In the genomic region with DNA sequence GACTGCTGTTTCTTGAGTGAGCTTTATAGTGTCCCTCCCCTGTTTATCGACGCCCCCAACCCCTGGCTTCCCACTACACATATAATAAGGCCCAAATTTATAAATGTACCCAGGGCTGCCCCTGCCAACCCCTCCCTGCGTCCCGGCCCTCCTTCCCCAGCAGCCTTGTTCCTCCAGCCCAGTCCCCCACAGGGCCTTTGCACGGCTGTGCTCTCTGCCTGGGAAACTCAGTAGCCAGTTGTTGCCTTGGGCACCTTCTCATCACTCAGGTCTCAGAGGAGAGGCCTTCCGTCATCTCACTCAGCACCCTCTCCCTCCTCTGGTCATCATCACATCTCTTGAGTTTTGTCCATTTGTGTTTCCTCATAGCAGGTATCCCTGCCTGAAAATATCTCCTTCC, we compare ENCODE assay signal across 25 cellular contexts. TPM values are rescaled to one million over a fixed set of nuclear protein-coding genes. Genes with fewer than 3 reads are reported as not detected.
DNase-seq lines count a peak whose midpoint lies in the region; ATAC-seq and TF ChIP-seq lines count a peak whose summit lies in the region.
"Had no signal": no experiment of that assay in that cellular context is flagged by ENCODE, and none has a peak within 500 bp of the region (broad histone marks: within the 10 kb centered on the region; RNA-seq: fewer than 3 reads in every experiment).

No MANE protein-coding gene starts in this region.

- H3K27ac ChIP-seq in HEK293 (ENCODE audit: extremely low read depth, low read depth, low read length) (no peak overlapping the region), VCaP (peak overlapping the region; percentile 60; the same call in 1 of the 2 replicates), SJCRH30 (no peak overlapping the region)
- H3K27ac ChIP-seq: BLaER1 had no signal

- H3K36me3 Mint-ChIP-seq in brain = no peaks in the 10 kb centered on the region
- no peaks in the 10 kb centered on the region for H3K36me3 Mint-ChIP-seq in glutamatergic neuron (ENCODE audit: unreplicated experiment)
- H3K36me3 Mint-ChIP-seq: CD14-positive monocyte; CD4-positive, alpha-beta memory T cell; CD4-positive, CD25-positive, alpha-beta regulatory T cell; CD8-positive, alpha-beta memory T cell had no signal

- peaks cover 11% of the 10 kb centered on the region for H3K27me3 Mint-ChIP-seq in brain
- peaks cover 5% of the 10 kb centered on the region for H3K27me3 Mint-ChIP-seq in glutamatergic neuron (ENCODE audit: unreplicated experiment)

- H3K36me3 ChIP-seq in HEK293 (ENCODE audit: control insufficient read depth in 2 of 2, insufficient read depth in 1 of 2, low read length in 2 of 2) (no peaks in the 10 kb centered on the region), SJCRH30 (no peaks in the 10 kb centered on the region)
- H3K36me3 ChIP-seq: BE2C, BLaER1 had no signal

- peaks cover 31% of the 10 kb centered on the region for H3K27me3 ChIP-seq in SJCRH30
- H3K27me3 ChIP-seq: BE2C had no signal

- ATAC-seq in GM21423 (IDR thresholded peaks at IDR 0.05; ENCODE audit: unreplicated experiment) = no peak
- ATAC-seq in HG03520 (IDR thresholded peaks at IDR 0.05; ENCODE audit: unreplicated experiment) = no peak
- ATAC-seq: GM12878 had no signal

- H3K27ac Mint-ChIP-seq in brain (peak overlapping the region in 3 of 5 experiments; percentile 14 to 93 (median 59)), glutamatergic neuron (ENCODE audit: unreplicated experiment) (peak overlapping the region; percentile 1)
- H3K27ac Mint-ChIP-seq: CD14-positive monocyte; CD4-positive, alpha-beta memory T cell; CD4-positive, CD25-positive, alpha-beta regulatory T cell; CD8-positive, alpha-beta memory T cell had no signal

- no peak overlapping the region for H3K4me3 Mint-ChIP-seq in brain
- no peak overlapping the region for H3K4me3 Mint-ChIP-seq in glutamatergic neuron (ENCODE audit: unreplicated experiment)
- H3K4me3 Mint-ChIP-seq: CD14-positive monocyte; CD4-positive, CD25-positive, alpha-beta regulatory T cell; CD8-positive, alpha-beta memory T cell had no signal

- H3K4me3 ChIP-seq in HEK293 (ENCODE audit: low read depth, low read length) (no peak overlapping the region), SJCRH30 (no peak overlapping the region)
- H3K4me3 ChIP-seq: BLaER1, GM12878 had no signal

- H3K4me1 Mint-ChIP-seq in brain (peaks cover 63% of the 10 kb centered on the region), glutamatergic neuron (ENCODE audit: low read depth, unreplicated experiment) (peaks cover 8% of the 10 kb centered on the region)
- H3K4me1 Mint-ChIP-seq: CD14-positive monocyte; CD8-positive, alpha-beta memory T cell had no signal

- POLR2A ChIA-PET in HEK293 (lab: Yijun Ruan, JAX) = no interaction called here

- CTCF ChIA-PET in HEK293 (lab: Yijun Ruan, JAX) = no interaction called here

- TF ChIP-seq CTCF in HEK293 (tag by site-specific recombination; IDR thresholded peaks at IDR 0.05) = no peak
- TF ChIP-seq CTCF in VCaP (conservative IDR thresholded peaks at IDR 0.05) = no peak
- no peak for TF ChIP-seq CTCF in brain (conservative IDR thresholded peaks at IDR 0.05)
- no peak for TF ChIP-seq CTCF in glutamatergic neuron (IDR thresholded peaks at IDR 0.05; ENCODE audit: partially characterized antibody, unreplicated experiment)

- H3K4me1 ChIP-seq in HEK293 (ENCODE audit: control insufficient read depth, insufficient read depth, low read length) (no peaks in the 10 kb centered on the region; the same call in 1 of the 2 replicates), SJCRH30 (no peaks in the 10 kb centered on the region)

- H3K9me3 ChIP-seq in HEK293 (ENCODE audit: control insufficient read depth, insufficient read depth, low read depth, low read length) (no peaks in the 10 kb centered on the region), SJCRH30 (replicated peaks) (no peaks in the 10 kb centered on the region)
- H3K9me3 ChIP-seq: BE2C, BLaER1 had no signal

- H3K9me3 Mint-ChIP-seq in brain = peaks cover 0 to 8% (median 0%) of the 10 kb centered on the region in 5 experiments
- H3K9me3 Mint-ChIP-seq in glutamatergic neuron (ENCODE audit: unreplicated experiment) = peaks cover 1% of the 10 kb centered on the region
- H3K9me3 Mint-ChIP-seq: CD14-positive monocyte; CD4-positive, alpha-beta memory T cell had no signal

- DNase-seq in glutamatergic neuron (no peak), SJCRH30 (no peak)
- DNase-seq: 8988T; ACHN; CD4-positive, alpha-beta memory T cell; CD4-positive, CD25-positive, alpha-beta regulatory T cell; CD8-positive, alpha-beta memory T cell; DMS 273 treated with DMSO at 0.1 percent for 48 hours; DMS153; DMS53; DMS79; DND-41; EL; GDM1 had no signal

TF ChIP-seq in HEK293, 187 proteins besides CTCF, POLR2A, EP300 and RAD21:
- TF ChIP-seq ZNF623 (tag by site-specific recombination; IDR thresholded peaks at IDR 0.05) (peak; percentile 92), ZNF600 (tag by site-specific recombination; IDR thresholded peaks at IDR 0.05) (no peak), ZNF423 (tag by site-specific recombination; IDR thresholded peaks at IDR 0.05) (no peak), YY1 (tag by site-specific recombination; IDR thresholded peaks at IDR 0.05) (no peak)

RNA-seq across cellular contexts. Expression of a gene that starts 15.8 kb away (rescaled TPM):
- polyA plus RNA-seq in brain (ENCODE audit: insufficient read depth, low read depth, low replicate concordance) = 50.6 TPM
- total RNA-seq in glutamatergic neuron (ENCODE audit: unreplicated experiment) = 5.6 TPM
- 0.18 and 0.20 TPM in 2 replicates for total RNA-seq in SJCRH30 (2014; rRNA removed; shearing (Covaris generic))
- total RNA-seq: CD4-positive, alpha-beta memory T cell; CD4-positive, CD25-positive, alpha-beta regulatory T cell; CD8-positive, alpha-beta memory T cell; G401; GM12878 had no signal
- polyA plus RNA-seq: AG04450; CD4-positive, alpha-beta memory T cell; CD4-positive, CD25-positive, alpha-beta regulatory T cell; CD8-positive, alpha-beta memory T cell; GM12878 had no signal
